8 cellular contexts compared by ENCODE assay signal in genomic region chr16:53991181-53992056, GRCh38.
A peak's percentile ranks its signal among the peaks of the same experiment; 100 is the strongest.
DNase-seq lines count a peak whose midpoint lies in the region; ATAC-seq and TF ChIP-seq lines count a peak whose summit lies in the region.
"Had no signal": no experiment of that assay in that cellular context is flagged by ENCODE, and none has a peak within 500 bp of the region (broad histone marks: within the 10 kb centered on the region; RNA-seq: fewer than 3 reads in every experiment).

No MANE protein-coding gene starts in this region.

- WGBS in esophagus squamous epithelium, 2 donors, result 20 to 29% methylated on average over 11 of the region's 11 CpGs

- H3K27me3 ChIP-seq in HUES48 (ENCODE audit: control insufficient read depth, insufficient read depth, low read length) (no peaks in the 10 kb centered on the region), esophagus squamous epithelium (no peaks in the 10 kb centered on the region)

- H3K36me3 ChIP-seq in HUES48 (ENCODE audit: control insufficient read depth, insufficient read depth, low read length), result no peaks in the 10 kb centered on the region
- H3K36me3 ChIP-seq in esophagus squamous epithelium, result no peaks in the 10 kb centered on the region

- TF ChIP-seq POLR2A in esophagus squamous epithelium (IDR thresholded peaks at IDR 0.05), result no peak

- DNase-seq in NCI-H2227 treated with DMSO at 0.1 percent for 48 hours (lab: John Stamatoyannopoulos, UW), result peak; percentile 16
- no peak for DNase-seq in esophagus squamous epithelium (lab: John Stamatoyannopoulos, UW)
- peak; percentile 62 for DNase-seq in skeletal muscle cell (ENCODE audit: low read depth)
- no peak for DNase-seq in germinal center (ENCODE audit: low spot score)
- DNase-seq: stimulated activated CD4-positive, alpha-beta T cell treated with anti-CD3 and anti-CD28 coated beads, Interleukin-2, amount 100 ng/mL, for 24 hours had no signal

- H3K27ac ChIP-seq in HUES48 (ENCODE audit: low read depth, low read length) (peak overlapping the region; percentile 44), esophagus squamous epithelium (peak overlapping the region; percentile 6 to 72 (median 46))

- no peak for ATAC-seq in HG03025 (IDR thresholded peaks at IDR 0.05; ENCODE audit: low FRiP score, unreplicated experiment)
- ATAC-seq in GM18868 (IDR thresholded peaks at IDR 0.05; ENCODE audit: unreplicated experiment), result no peak

- H3K4me3 ChIP-seq in HUES48 (ENCODE audit: low read depth, low read length), result no peak overlapping the region
- no peak overlapping the region for H3K4me3 ChIP-seq in esophagus squamous epithelium
- no peak overlapping the region for H3K4me3 ChIP-seq in skeletal muscle cell (ENCODE audit: low read depth, low read length)

- H3K4me1 ChIP-seq in HUES48 (ENCODE audit: control insufficient read depth, insufficient read depth, low read length) (peaks cover 18% of the 10 kb centered on the region), esophagus squamous epithelium (peaks cover 7 to 51% (median 10%) of the 10 kb centered on the region in 3 donors)

- no peak overlapping the region for H3K9ac ChIP-seq in HUES48 (ENCODE audit: low read depth, low read length)

- H3K9me3 ChIP-seq in HUES48 (ENCODE audit: control insufficient read depth, insufficient read depth, low read length) (no peaks in the 10 kb centered on the region), esophagus squamous epithelium (no peaks in the 10 kb centered on the region)

- intact Hi-C loops in esophagus squamous epithelium (cut with DNase I), result no loop called here

- TF ChIP-seq CTCF in esophagus squamous epithelium (IDR thresholded peaks at IDR 0.05), result no peak

Comparison
In these comparisons a context has a peak if more than half of its experiments do, and no peak if none do; other contexts are left out.
1. DNase-seq: peak in NCI-H2227 treated with DMSO at 0.1 percent for 48 hours (single experiment) and skeletal muscle cell (single experiment); none in esophagus squamous epithelium (single experiment) and germinal center (single experiment).